13 cellular contexts compared by ENCODE assay signal in genomic region chr3:196619213-196619612, GRCh38. TPM values are rescaled to one million over a fixed set of nuclear protein-coding genes. Genes with fewer than 3 reads are reported as not detected.
DNase-seq lines count a peak whose midpoint lies in the region; ATAC-seq and TF ChIP-seq lines count a peak whose summit lies in the region.
"Had no signal": no experiment of that assay in that cellular context is flagged by ENCODE, and none has a peak within 500 bp of the region (broad histone marks: within the 10 kb centered on the region; RNA-seq: fewer than 3 reads in every experiment).

No MANE protein-coding gene starts in this region.

- H4K20me1 ChIP-seq in PC-3 (ENCODE audit: low read length): no peaks in the 10 kb centered on the region

- H3K36me3 ChIP-seq in left lung: no peaks in the 10 kb centered on the region
- no peaks in the 10 kb centered on the region for H3K36me3 ChIP-seq in spleen
- H3K36me3 ChIP-seq in PC-3 (ENCODE audit: low read depth, low read length): no peaks in the 10 kb centered on the region

- ATAC-seq in left lung (peak; percentile 26), PC-3 (no peak)
- ATAC-seq: activated CD4-positive, CD25-positive, alpha-beta regulatory T cell treated with anti-CD3 and anti-CD28 coated beads, Interleukin-2, amount 50 U/mL, for 24 hours had no signal

- H3F3A ChIP-seq in PC-3 (ENCODE audit: low read length, unreplicated experiment): no peaks in the 10 kb centered on the region

- H3K27me3 ChIP-seq in left lung (no peaks in the 10 kb centered on the region), spleen (replicated peaks in 1 of 7) (no peaks in the 10 kb centered on the region), PC-3 (ENCODE audit: low read length) (no peaks in the 10 kb centered on the region)

- H3K27ac ChIP-seq in left lung (peak overlapping the region in 1 of 2 donors; percentile 6), spleen (peak overlapping the region; percentile 42 to 82 (median 71)), PC-3 (ENCODE audit: low read length) (no peak overlapping the region)

- in situ Hi-C loops in SK-MEL-5 (cut with HindIII; ENCODE audit: low pct_unique_long_range_greater_than_20kb, low sequenced_read_pairs): no loop called here

- no peaks in the 10 kb centered on the region for H3K79me2 ChIP-seq in PC-3 (ENCODE audit: low read length)

- WGBS in spleen, 5 donors: 27 to 45% (median 33%) methylated on average over 5 of the region's 5 CpGs

- no peak overlapping the region for H3K9ac ChIP-seq in PC-3 (ENCODE audit: low read length)

- H3K4me3 ChIP-seq in left lung (no peak overlapping the region), spleen (no peak overlapping the region), PC-3 (ENCODE audit: low read length) (no peak overlapping the region)

- H2AFZ ChIP-seq in PC-3 (ENCODE audit: low read length): no peak overlapping the region

- intact Hi-C loops in left lung (cut with DNase I): no loop called here
- intact Hi-C loops in spleen (cut with DNase I; ENCODE audit: low total_unique reads): no loop called here
- intact Hi-C loops in PC-3 (cut with micrococcal nuclease): no loop called here

- H3K9me3 ChIP-seq in left lung (no peaks in the 10 kb centered on the region), spleen (no peaks in the 10 kb centered on the region), PC-3 (ENCODE audit: low read length) (no peaks in the 10 kb centered on the region)

- DNase-seq in NCI-H510A treated with DMSO at 0.1 percent for 48 hours (lab: John Stamatoyannopoulos, UW): peak; percentile 54
- DNase-seq in NCI-H510A (lab: John Stamatoyannopoulos, UW): no peak
- DNase-seq in SK-MEL-5 (ENCODE audit: low read depth, low spot score): peak; percentile 93
- no peak for DNase-seq in left lung
- no peak for DNase-seq in spleen
- DNase-seq in kidney tubule cell (ENCODE audit: low spot score): no peak
- DNase-seq in glomerular visceral epithelial cell (ENCODE audit: extremely low spot score): no peak
- no peak for DNase-seq in PC-3
- DNase-seq: ACHN; activated T-cell treated with anti-CD3 and anti-CD28 coated beads, Interleukin-2, amount 50 U/mL, for 24 hours; aorta; IMR-90 had no signal

- BruUV-seq in PC-3 (replicated peaks; lab: Mats Ljungman, UMichigan): no TSS peak

- TF ChIP-seq CTCF in left lung (IDR thresholded peaks at IDR 0.05) (no peak), spleen (IDR thresholded peaks at IDR 0.05 in 8 of 11, conservative IDR thresholded peaks at IDR 0.05 in 3 of 11) (no peak), PC-3 (conservative IDR thresholded peaks at IDR 0.05; ENCODE audit: low read depth, low read length) (no peak)

- H3K4me2 ChIP-seq in PC-3 (ENCODE audit: low read length): no peak overlapping the region

- CTCF ChIA-PET in PC-3 (lab: Charles Lee): interaction anchor here (0.7 kb wide), 1 partner anchor 90 kb away, joined by 7 read pairs; no protein-coding TSS in a partner anchor

- no peaks in the 10 kb centered on the region for H3K9me2 ChIP-seq in PC-3 (replicated peaks; ENCODE audit: low read length)

- POLR2A ChIA-PET in PC-3 (lab: Charles Lee; ENCODE audit: unreplicated experiment): no interaction called here

- no peak for TF ChIP-seq POLR2A in spleen (IDR thresholded peaks at IDR 0.05)

- H3K4me1 ChIP-seq in left lung: peaks cover 0 to 63% of the 10 kb centered on the region in 2 donors
- peaks cover 12 to 71% (median 36%) of the 10 kb centered on the region in 6 donors for H3K4me1 ChIP-seq in spleen
- no peaks in the 10 kb centered on the region for H3K4me1 ChIP-seq in PC-3 (ENCODE audit: insufficient read depth, low read length)

RNA-seq across cellular contexts. Expression of gene NRROS, which starts 20.3 kb away (rescaled TPM):
- total RNA-seq in SK-MEL-5 (2014; rRNA removed; shearing (Covaris generic)): 3.2 and 6.2 TPM in 2 replicates
- 10.7 and 11.4 TPM in 2 replicates for polyA plus RNA-seq in SK-MEL-5 (2015; cell fraction: cytosol; rRNA removed)
- polyA plus RNA-seq in SK-MEL-5 (2015; cell fraction: nucleus; rRNA removed): 1.0 and 4.6 TPM in 2 replicates
- total RNA-seq in left lung (10 to 100 TPM; 12.3 to 21.8 TPM), spleen (10 to 100 TPM; 25.7 to 35.2 (median 30.8) TPM), PC-3 (2014; rRNA removed) (0.07 and 0.29 TPM in 2 replicates)
- 10 to 100 TPM in 1 of 3 donors, 1 to 10 TPM in 2; 7.8 to 20.3 (median 8.4) TPM for polyA plus RNA-seq in spleen
- total RNA-seq: IMR-90 had no signal

RNA-seq across cellular contexts. Expression of gene FBXO45, which starts 50.8 kb away (rescaled TPM):
- 14.0 and 15.8 TPM in 2 replicates for total RNA-seq in SK-MEL-5 (2014; rRNA removed; shearing (Covaris generic))
- 9.5 and 13.0 TPM in 2 replicates for polyA plus RNA-seq in SK-MEL-5 (2015; cell fraction: cytosol; rRNA removed)
- 3.1 and 3.6 TPM in 2 replicates for polyA plus RNA-seq in SK-MEL-5 (2015; cell fraction: nucleus; rRNA removed)
- total RNA-seq in left lung (10 to 100 TPM in 1 of 2 donors, 1 to 10 TPM in 1; 8.2 to 10.0 TPM), spleen (10 to 100 TPM in 3 of 7 donors, 1 to 10 TPM in 4; 7.2 to 11.7 (median 8.3) TPM), PC-3 (2014; rRNA removed) (20.8 and 22.3 TPM in 2 replicates)
- polyA plus RNA-seq in spleen: 1 to 10 TPM; 2.3 to 4.4 (median 3.1) TPM

RNA-seq across cellular contexts. Expression of gene WDR53, which starts 50.9 kb away (rescaled TPM):
- total RNA-seq in SK-MEL-5 (2014; rRNA removed; shearing (Covaris generic)): 6.6 and 7.1 TPM in 2 replicates
- polyA plus RNA-seq in SK-MEL-5 (2015; cell fraction: cytosol; rRNA removed): 5.1 and 10.0 TPM in 2 replicates
- polyA plus RNA-seq in SK-MEL-5 (2015; cell fraction: nucleus; rRNA removed): 10.3 and 24.6 TPM in 2 replicates
- total RNA-seq in left lung (10 to 100 TPM; 10.2 to 10.7 TPM), spleen (10 to 100 TPM in 5 of 7 donors, 1 to 10 TPM in 2; 6.2 to 17.7 (median 13.0) TPM), PC-3 (2014; rRNA removed) (11.7 and 17.4 TPM in 2 replicates)
- 10 to 100 TPM; 13.7 to 17.1 (median 16.6) TPM for polyA plus RNA-seq in spleen

Comparison
In these comparisons a context has a peak if more than half of its experiments do, and no peak if none do; other contexts are left out.
1. DNase-seq: peak in NCI-H510A treated with DMSO at 0.1 percent for 48 hours (single experiment) and SK-MEL-5 (single experiment); none in NCI-H510A (single experiment), left lung (0 of 2), spleen (single experiment), kidney tubule cell (single experiment), glomerular visceral epithelial cell (single experiment) and PC-3 (single experiment).